In the genomic region with DNA sequence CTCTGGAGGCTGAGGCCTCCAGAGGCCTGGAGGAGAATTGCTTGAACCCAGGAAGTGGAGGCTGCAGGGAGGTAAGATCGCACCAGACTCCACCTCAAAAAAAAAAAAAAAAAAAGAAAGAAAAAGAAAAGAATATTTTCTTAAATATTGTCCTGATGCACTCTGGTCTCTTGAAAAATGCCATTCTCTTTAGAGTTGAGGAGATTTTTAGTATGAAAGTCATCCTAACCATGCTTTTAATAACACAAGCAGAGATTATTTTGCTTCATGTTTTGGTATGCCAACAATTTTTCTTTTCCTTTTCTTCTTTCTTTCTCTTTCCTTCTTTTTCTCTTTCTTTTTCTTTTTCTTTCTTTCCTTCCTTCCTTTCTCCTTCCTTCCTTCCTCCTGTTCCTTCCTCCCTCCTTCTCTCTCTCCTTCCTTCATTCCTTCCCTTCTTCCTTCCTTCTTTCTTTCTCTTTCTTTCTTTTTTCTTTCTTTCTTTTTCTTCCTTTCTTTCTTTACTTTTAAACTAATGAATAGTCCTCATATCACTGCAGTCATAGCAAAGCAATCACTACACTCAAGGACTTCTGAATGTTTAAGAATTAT, we compare ENCODE assay signal across 4 cellular contexts.
TF ChIP-seq lines count a peak whose summit lies in the region.

No MANE protein-coding gene starts in this region.

TF ChIP-seq in HepG2, 621 proteins besides CTCF, POLR2A, EP300 and RAD21:
- no peak for TF ChIP-seq ISX (CRISPR knock-in tag; conservative IDR thresholded peaks at IDR 0.05)
- peak; percentile 81; the same call in 1 of the 2 replicates for TF ChIP-seq U2AF2 (IDR thresholded peaks at IDR 0.05; ENCODE audit: low read depth, low read length)
- no peak for TF ChIP-seq ZNF614 (CRISPR knock-in tag; IDR thresholded peaks at IDR 0.05; ENCODE audit: borderline replicate concordance)
- peak; percentile 51 for TF ChIP-seq SRSF9 (IDR thresholded peaks at IDR 0.05; ENCODE audit: borderline replicate concordance, insufficient read depth, low read depth, low read length, poor library complexity, severe bottlenecking)

TF ChIP-seq in GM23338, 12 proteins besides CTCF, POLR2A, EP300 and RAD21 (continues in another document):
- TF ChIP-seq, protein P1, sequence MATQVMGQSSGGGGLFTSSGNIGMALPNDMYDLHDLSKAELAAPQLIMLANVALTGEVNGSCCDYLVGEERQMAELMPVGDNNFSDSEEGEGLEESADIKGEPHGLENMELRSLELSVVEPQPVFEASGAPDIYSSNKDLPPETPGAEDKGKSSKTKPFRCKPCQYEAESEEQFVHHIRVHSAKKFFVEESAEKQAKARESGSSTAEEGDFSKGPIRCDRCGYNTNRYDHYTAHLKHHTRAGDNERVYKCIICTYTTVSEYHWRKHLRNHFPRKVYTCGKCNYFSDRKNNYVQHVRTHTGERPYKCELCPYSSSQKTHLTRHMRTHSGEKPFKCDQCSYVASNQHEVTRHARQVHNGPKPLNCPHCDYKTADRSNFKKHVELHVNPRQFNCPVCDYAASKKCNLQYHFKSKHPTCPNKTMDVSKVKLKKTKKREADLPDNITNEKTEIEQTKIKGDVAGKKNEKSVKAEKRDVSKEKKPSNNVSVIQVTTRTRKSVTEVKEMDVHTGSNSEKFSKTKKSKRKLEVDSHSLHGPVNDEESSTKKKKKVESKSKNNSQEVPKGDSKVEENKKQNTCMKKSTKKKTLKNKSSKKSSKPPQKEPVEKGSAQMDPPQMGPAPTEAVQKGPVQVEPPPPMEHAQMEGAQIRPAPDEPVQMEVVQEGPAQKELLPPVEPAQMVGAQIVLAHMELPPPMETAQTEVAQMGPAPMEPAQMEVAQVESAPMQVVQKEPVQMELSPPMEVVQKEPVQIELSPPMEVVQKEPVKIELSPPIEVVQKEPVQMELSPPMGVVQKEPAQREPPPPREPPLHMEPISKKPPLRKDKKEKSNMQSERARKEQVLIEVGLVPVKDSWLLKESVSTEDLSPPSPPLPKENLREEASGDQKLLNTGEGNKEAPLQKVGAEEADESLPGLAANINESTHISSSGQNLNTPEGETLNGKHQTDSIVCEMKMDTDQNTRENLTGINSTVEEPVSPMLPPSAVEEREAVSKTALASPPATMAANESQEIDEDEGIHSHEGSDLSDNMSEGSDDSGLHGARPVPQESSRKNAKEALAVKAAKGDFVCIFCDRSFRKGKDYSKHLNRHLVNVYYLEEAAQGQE (IDR thresholded peaks at IDR 0.05; ENCODE audit: unreplicated experiment) = no peak
- TF ChIP-seq NANOG (IDR thresholded peaks at IDR 0.05; ENCODE audit: borderline replicate concordance) (no peak), JUNB (IDR thresholded peaks at IDR 0.05; ENCODE audit: unreplicated experiment) (no peak), ZNF114 (CRISPR knock-in tag; IDR thresholded peaks at IDR 0.05) (no peak), STAT1 (IDR thresholded peaks at IDR 0.05; ENCODE audit: unreplicated experiment) (no peak), ZNF331 (CRISPR knock-in tag; IDR thresholded peaks at IDR 0.05; ENCODE audit: low read depth) (no peak), EZH2phosphoT487 (IDR thresholded peaks at IDR 0.05; ENCODE audit: unreplicated experiment) (no peak)
- TF ChIP-seq, protein P2, sequence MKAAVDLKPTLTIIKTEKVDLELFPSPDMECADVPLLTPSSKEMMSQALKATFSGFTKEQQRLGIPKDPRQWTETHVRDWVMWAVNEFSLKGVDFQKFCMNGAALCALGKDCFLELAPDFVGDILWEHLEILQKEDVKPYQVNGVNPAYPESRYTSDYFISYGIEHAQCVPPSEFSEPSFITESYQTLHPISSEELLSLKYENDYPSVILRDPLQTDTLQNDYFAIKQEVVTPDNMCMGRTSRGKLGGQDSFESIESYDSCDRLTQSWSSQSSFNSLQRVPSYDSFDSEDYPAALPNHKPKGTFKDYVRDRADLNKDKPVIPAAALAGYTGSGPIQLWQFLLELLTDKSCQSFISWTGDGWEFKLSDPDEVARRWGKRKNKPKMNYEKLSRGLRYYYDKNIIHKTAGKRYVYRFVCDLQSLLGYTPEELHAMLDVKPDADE (IDR thresholded peaks at IDR 0.05) = no peak

TF ChIP-seq in HEK293, 187 proteins besides CTCF, POLR2A, EP300 and RAD21:
- TF ChIP-seq ZNF366 (tag by site-specific recombination; conservative IDR thresholded peaks at IDR 0.05) (peak; percentile 80), GLI4 (tag by site-specific recombination; IDR thresholded peaks at IDR 0.05) (no peak)

TF ChIP-seq in K562, 482 proteins besides CTCF, POLR2A, EP300 and RAD21:
- no peak for TF ChIP-seq KLF6 (CRISPR knock-in tag; IDR thresholded peaks at IDR 0.05; ENCODE audit: borderline replicate concordance)
- TF ChIP-seq ZNF830 (CRISPR knock-in tag; IDR thresholded peaks at IDR 0.05) = no peak
- TF ChIP-seq, protein P3, sequence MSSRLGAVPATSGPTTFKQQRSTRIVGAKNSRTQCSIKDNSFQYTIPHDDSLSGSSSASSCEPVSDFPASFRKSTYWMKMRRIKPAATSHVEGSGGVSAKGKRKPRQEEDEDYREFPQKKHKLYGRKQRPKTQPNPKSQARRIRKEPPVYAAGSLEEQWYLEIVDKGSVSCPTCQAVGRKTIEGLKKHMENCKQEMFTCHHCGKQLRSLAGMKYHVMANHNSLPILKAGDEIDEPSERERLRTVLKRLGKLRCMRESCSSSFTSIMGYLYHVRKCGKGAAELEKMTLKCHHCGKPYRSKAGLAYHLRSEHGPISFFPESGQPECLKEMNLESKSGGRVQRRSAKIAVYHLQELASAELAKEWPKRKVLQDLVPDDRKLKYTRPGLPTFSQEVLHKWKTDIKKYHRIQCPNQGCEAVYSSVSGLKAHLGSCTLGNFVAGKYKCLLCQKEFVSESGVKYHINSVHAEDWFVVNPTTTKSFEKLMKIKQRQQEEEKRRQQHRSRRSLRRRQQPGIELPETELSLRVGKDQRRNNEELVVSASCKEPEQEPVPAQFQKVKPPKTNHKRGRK (tag; IDR thresholded peaks at IDR 0.05) = peak; percentile 69; the same call in 1 of the 2 replicates
- TF ChIP-seq, protein P4, sequence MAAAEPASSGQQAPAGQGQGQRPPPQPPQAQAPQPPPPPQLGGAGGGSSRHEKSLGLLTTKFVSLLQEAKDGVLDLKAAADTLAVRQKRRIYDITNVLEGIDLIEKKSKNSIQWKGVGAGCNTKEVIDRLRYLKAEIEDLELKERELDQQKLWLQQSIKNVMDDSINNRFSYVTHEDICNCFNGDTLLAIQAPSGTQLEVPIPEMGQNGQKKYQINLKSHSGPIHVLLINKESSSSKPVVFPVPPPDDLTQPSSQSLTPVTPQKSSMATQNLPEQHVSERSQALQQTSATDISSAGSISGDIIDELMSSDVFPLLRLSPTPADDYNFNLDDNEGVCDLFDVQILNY (CRISPR knock-in tag; IDR thresholded peaks at IDR 0.05) = no peak
- TF ChIP-seq, protein P5, sequence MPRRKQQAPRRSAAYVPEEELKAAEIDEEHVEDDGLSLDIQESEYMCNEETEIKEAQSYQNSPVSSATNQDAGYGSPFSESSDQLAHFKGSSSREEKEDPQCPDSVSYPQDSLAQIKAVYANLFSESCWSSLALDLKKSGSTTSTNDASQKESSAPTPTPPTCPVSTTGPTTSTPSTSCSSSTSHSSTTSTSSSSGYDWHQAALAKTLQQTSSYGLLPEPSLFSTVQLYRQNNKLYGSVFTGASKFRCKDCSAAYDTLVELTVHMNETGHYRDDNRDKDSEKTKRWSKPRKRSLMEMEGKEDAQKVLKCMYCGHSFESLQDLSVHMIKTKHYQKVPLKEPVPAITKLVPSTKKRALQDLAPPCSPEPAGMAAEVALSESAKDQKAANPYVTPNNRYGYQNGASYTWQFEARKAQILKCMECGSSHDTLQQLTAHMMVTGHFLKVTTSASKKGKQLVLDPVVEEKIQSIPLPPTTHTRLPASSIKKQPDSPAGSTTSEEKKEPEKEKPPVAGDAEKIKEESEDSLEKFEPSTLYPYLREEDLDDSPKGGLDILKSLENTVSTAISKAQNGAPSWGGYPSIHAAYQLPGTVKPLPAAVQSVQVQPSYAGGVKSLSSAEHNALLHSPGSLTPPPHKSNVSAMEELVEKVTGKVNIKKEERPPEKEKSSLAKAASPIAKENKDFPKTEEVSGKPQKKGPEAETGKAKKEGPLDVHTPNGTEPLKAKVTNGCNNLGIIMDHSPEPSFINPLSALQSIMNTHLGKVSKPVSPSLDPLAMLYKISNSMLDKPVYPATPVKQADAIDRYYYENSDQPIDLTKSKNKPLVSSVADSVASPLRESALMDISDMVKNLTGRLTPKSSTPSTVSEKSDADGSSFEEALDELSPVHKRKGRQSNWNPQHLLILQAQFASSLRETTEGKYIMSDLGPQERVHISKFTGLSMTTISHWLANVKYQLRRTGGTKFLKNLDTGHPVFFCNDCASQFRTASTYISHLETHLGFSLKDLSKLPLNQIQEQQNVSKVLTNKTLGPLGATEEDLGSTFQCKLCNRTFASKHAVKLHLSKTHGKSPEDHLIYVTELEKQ (CRISPR knock-in tag; IDR thresholded peaks at IDR 0.05) = no peak
